In genomic region chr17:62652251-62653001, GRCh38 we compare ENCODE assay signal across 8 cellular contexts. TPM values are rescaled to one million over a fixed set of nuclear protein-coding genes. Genes with fewer than 3 reads are reported as not detected.
A peak's percentile ranks its signal among the peaks of the same experiment; 100 is the strongest.
DNase-seq lines count a peak whose midpoint lies in the region; ATAC-seq and TF ChIP-seq lines count a peak whose summit lies in the region.

No MANE protein-coding gene starts in this region.

- H3K4me3 ChIP-seq in HAP-1 (peak overlapping the region; percentile 27), OCI-LY3 (ENCODE audit: low read length) (peak overlapping the region; percentile 91), right atrium auricular region (peak overlapping the region; percentile 33 to 55), prostate gland (peak overlapping the region; percentile 34 to 39)

- peak overlapping the region; percentile 94 for H3K27ac ChIP-seq in OCI-LY3 (ENCODE audit: low read length)
- peak overlapping the region; percentile 48 to 73 for H3K27ac ChIP-seq in right atrium auricular region
- H3K27ac ChIP-seq in prostate gland = peak overlapping the region; percentile 72 to 76

- H3K36me3 ChIP-seq in HAP-1 (replicated peaks) (no peaks in the 10 kb centered on the region), OCI-LY3 (replicated peaks; ENCODE audit: low read depth, low read length) (no peaks in the 10 kb centered on the region), right atrium auricular region (no peaks in the 10 kb centered on the region), prostate gland (no peaks in the 10 kb centered on the region)

- no peak for ATAC-seq in HG03378 (IDR thresholded peaks at IDR 0.05; ENCODE audit: unreplicated experiment)
- ATAC-seq in HG03139 (IDR thresholded peaks at IDR 0.05; ENCODE audit: unreplicated experiment) = no peak

- H3K9ac ChIP-seq in OCI-LY3 (ENCODE audit: low read length) = peak overlapping the region; percentile 98

- peaks cover 24% of the 10 kb centered on the region for H3K27me3 Mint-ChIP-seq in activated naive CD8-positive, alpha-beta T cell treated with anti-CD3 and anti-CD28 coated beads for 36 hours

- H3K36me3 Mint-ChIP-seq in activated naive CD8-positive, alpha-beta T cell treated with anti-CD3 and anti-CD28 coated beads for 36 hours = no peaks in the 10 kb centered on the region

- H3K27ac Mint-ChIP-seq in activated naive CD8-positive, alpha-beta T cell treated with anti-CD3 and anti-CD28 coated beads for 36 hours = peak overlapping the region; percentile 86

- H3K9me3 Mint-ChIP-seq in activated naive CD8-positive, alpha-beta T cell treated with anti-CD3 and anti-CD28 coated beads for 36 hours = no peaks in the 10 kb centered on the region

- DNase-seq in AG20443 (ENCODE audit: low spot score) (peak; percentile 85), HAP-1 (ENCODE audit: low spot score in 2 of 2) (peak in 1 of 2 experiments; percentile 38), right atrium auricular region (ENCODE audit: low spot score) (peak; percentile 86), prostate gland (ENCODE audit: low spot score) (no peak)
- DNase-seq in activated naive CD8-positive, alpha-beta T cell treated with anti-CD3 and anti-CD28 coated beads for 36 hours = peak; percentile 50

- 0 out of 2 replicates have a peak, but pooled peaks cover 4% of the 10 kb centered on the region for H4K20me1 ChIP-seq in OCI-LY3 (ENCODE audit: insufficient read depth, low read length)

- no peaks in the 10 kb centered on the region for H3K27me3 ChIP-seq in HAP-1 (ENCODE audit: low read depth)
- no peaks in the 10 kb centered on the region for H3K27me3 ChIP-seq in OCI-LY3 (ENCODE audit: low read depth, low read length)
- H3K27me3 ChIP-seq in right atrium auricular region = no peaks in the 10 kb centered on the region
- no peaks in the 10 kb centered on the region for H3K27me3 ChIP-seq in prostate gland (replicated peaks; ENCODE audit: insufficient read depth)

- 4% methylated on average over 37 of the region's 57 CpGs for WGBS in prostate gland

- TF ChIP-seq CTCF in OCI-LY3 (IDR thresholded peaks at IDR 0.05; ENCODE audit: low read depth, low read length) = no peak
- TF ChIP-seq CTCF in right atrium auricular region (IDR thresholded peaks at IDR 0.05) = no peak
- no peak for TF ChIP-seq CTCF in prostate gland (IDR thresholded peaks at IDR 0.05)

- H3K9me3 ChIP-seq in HAP-1 (no peaks in the 10 kb centered on the region), OCI-LY3 (ENCODE audit: insufficient read depth, low read length) (no peaks in the 10 kb centered on the region), right atrium auricular region (no peaks in the 10 kb centered on the region), prostate gland (no peaks in the 10 kb centered on the region)

- TF ChIP-seq POLR2A in prostate gland (IDR thresholded peaks at IDR 0.05) = peak; percentile 11

- in situ Hi-C loops in HAP-1 (cut with MboI; ENCODE audit: low sequenced_read_pairs) = no loop called here

- peak overlapping the region; percentile 99 for H3K4me2 ChIP-seq in OCI-LY3 (ENCODE audit: low read length)

- H3K79me2 ChIP-seq in OCI-LY3 (ENCODE audit: low read length) = no peaks in the 10 kb centered on the region

- H3K4me3 Mint-ChIP-seq in activated naive CD8-positive, alpha-beta T cell treated with anti-CD3 and anti-CD28 coated beads for 36 hours = peak overlapping the region; percentile 77

- H3K4me1 ChIP-seq in HAP-1 (peaks cover 13% of the 10 kb centered on the region), OCI-LY3 (ENCODE audit: low read length) (peaks cover 30% of the 10 kb centered on the region), right atrium auricular region (peaks cover 0 to 45% of the 10 kb centered on the region in 2 donors), prostate gland (replicated peaks) (peaks cover 5% of the 10 kb centered on the region)

- intact Hi-C loops in prostate gland (cut with DNase I) = loop anchor here (2.0 kb wide), 1 partner anchor 26 kb away; the partner anchor contains the start of gene MRC2

- peaks cover 19% of the 10 kb centered on the region for H3K4me1 Mint-ChIP-seq in activated naive CD8-positive, alpha-beta T cell treated with anti-CD3 and anti-CD28 coated beads for 36 hours

- H2AFZ ChIP-seq in OCI-LY3 (ENCODE audit: low read depth, low read length) = peak overlapping the region; percentile 33; the same call in 1 of the 2 replicates

RNA-seq across cellular contexts. Expression of gene MRC2, which starts 25.0 kb away (rescaled TPM):
- 1 to 10 TPM; 5.1 to 5.8 TPM for total RNA-seq in activated naive CD8-positive, alpha-beta T cell treated with anti-CD3 and anti-CD28 coated beads for 36 hours
- 10 to 100 TPM; 43.8 to 46.7 TPM for total RNA-seq in right atrium auricular region
- 10 to 100 TPM; 34.2 to 73.7 TPM for total RNA-seq in prostate gland

Comparison
In these comparisons a context has a peak if more than half of its experiments do, and no peak if none do; other contexts are left out.
1. H3K4me3 ChIP-seq: peak in every context shown above with its lines; median percentile 91 in OCI-LY3; 44 in right atrium auricular region; 36 in prostate gland; 27 in HAP-1.
2. RNA of gene MRC2, which starts 25.0 kb away (total RNA-seq): 34.2 to 73.7 TPM in prostate gland and 43.8 to 46.7 TPM in right atrium auricular region; 5.1 to 5.8 TPM in activated naive CD8-positive, alpha-beta T cell treated with anti-CD3 and anti-CD28 coated beads for 36 hours; every median in the first group is over 4 times any median in the second.
3. Peak in every context shown above with its lines, with median percentiles within 50 percentile points of each other: H3K27ac ChIP-seq.